Comparison of ENCODE assay signal across 22 cellular contexts in the genomic region with DNA sequence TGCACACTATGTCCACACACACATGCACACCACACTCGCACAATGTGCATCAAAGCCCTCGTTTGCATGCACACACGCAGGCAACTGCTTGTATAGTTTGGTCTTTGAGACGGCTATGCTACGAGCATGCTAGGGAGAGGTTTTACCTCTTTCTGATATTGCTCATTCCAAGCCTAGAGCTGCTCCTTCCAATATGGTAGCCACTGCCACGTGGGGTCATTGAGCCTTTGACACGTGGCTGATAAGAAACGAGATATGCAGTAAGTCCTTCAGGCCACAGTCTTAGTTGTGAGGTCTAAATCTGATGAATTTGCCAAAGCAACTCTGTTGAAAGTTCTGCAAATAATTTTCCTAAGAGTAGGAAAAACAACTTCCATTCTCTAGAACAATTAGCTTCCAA.
DNase-seq lines count a peak whose midpoint lies in the region; ATAC-seq, FAIRE-seq and TF ChIP-seq lines count a peak whose summit lies in the region.
"Had no signal": no experiment of that assay in that cellular context is flagged by ENCODE, and none has a peak within 500 bp of the region (broad histone marks: within the 10 kb centered on the region; RNA-seq: fewer than 3 reads in every experiment).

No MANE protein-coding gene starts in this region.

- in situ Hi-C loops in HepG2 (cut with HindIII; ENCODE audit: extremely low pct_ligation_motif_present, low pct_unique_long_range_greater_than_20kb): no loop called here

- H3K4me3 ChIP-seq in HepG2 (replicated peaks in 1 of 3; ENCODE audit: insufficient read depth in 1 of 3, low read depth in 2 of 3, low read length in 3 of 3): no peak overlapping the region
- H3K4me3 ChIP-seq in right lobe of liver: no peak overlapping the region
- no peak overlapping the region for H3K4me3 ChIP-seq in mesenchymal stem cell (ENCODE audit: insufficient read depth in 1 of 2, low read depth in 1 of 2, low read length in 2 of 2)
- no peak overlapping the region for H3K4me3 ChIP-seq in BE2C (ENCODE audit: low read depth, low read length)
- H3K4me3 ChIP-seq: BLaER1 treated with 17β-estradiol and CSF1 and Interleukin-3, amounts not matched to agents 10 nM and 100 nM had no signal

- no peak overlapping the region for H3K27ac ChIP-seq in HepG2 (ENCODE audit: extremely low read length, insufficient read depth, low read length)
- no peak overlapping the region for H3K27ac ChIP-seq in right lobe of liver
- H3K27ac ChIP-seq in H9 (ENCODE audit: insufficient read length, low read depth, low read length): no peak overlapping the region
- H3K27ac ChIP-seq in mesenchymal stem cell (ENCODE audit: low read length, poor library complexity, severe bottlenecking): no peak overlapping the region
- H3K27ac ChIP-seq: BLaER1 treated with 17β-estradiol and CSF1 and Interleukin-3, amounts not matched to agents 10 nM and 100 nM; C4-2B had no signal

- CTCF ChIA-PET in HepG2 (lab: Yijun Ruan, JAX; ENCODE audit: low intra/inter-chr PET ratio, low total read pairs): no interaction called here

- TF ChIP-seq CTCF in HepG2 (CRISPR knock-in tag; IDR thresholded peaks at IDR 0.05): no peak
- TF ChIP-seq CTCF in right lobe of liver (IDR thresholded peaks at IDR 0.05): no peak
- no peak for TF ChIP-seq CTCF in H9 (conservative IDR thresholded peaks at IDR 0.05)
- TF ChIP-seq CTCF in BE2C (IDR thresholded peaks at IDR 0.05; ENCODE audit: low read depth, low read length): no peak

- intact Hi-C loops in HepG2 (cut with micrococcal nuclease; ENCODE audit: unreplicated experiment): no loop called here
- intact Hi-C loops in right lobe of liver (cut with DNase I): no loop called here
- intact Hi-C loops in dendritic cell treated with granulocyte-macrophage colony-stimulating factor and Interleukin-4, amounts not matched to agents 40 ng/mL and 50 ng/mL, for 4 days (cut with micrococcal nuclease): loop anchor here (5.0 to 10.0 kb wide), 2 partner anchors 113 to 184 kb away; no protein-coding TSS in a partner anchor

- no peak for FAIRE-seq in HepG2 (lab: Jason Lieb, UNC)
- no peak for FAIRE-seq in GM12891 (lab: Jason Lieb, UNC)
- FAIRE-seq: A204.1, D721Med, GM18507, GM19239 had no signal

- BruUV-seq in HepG2 (replicated peaks; lab: Mats Ljungman, UMichigan): no TSS peak

- no peak for ATAC-seq in HepG2
- no peak for ATAC-seq in right lobe of liver
- ATAC-seq: CD8-positive, alpha-beta T cell had no signal

- H2BK12ac ChIP-seq in H9 (ENCODE audit: insufficient read length, low read depth, low read length): no peak overlapping the region
- no peak overlapping the region for H2BK12ac ChIP-seq in mesenchymal stem cell (ENCODE audit: low read length in 2 of 2)

- no peak overlapping the region for H3K27ac Mint-ChIP-seq in H9
- H3K27ac Mint-ChIP-seq in dendritic cell treated with granulocyte-macrophage colony-stimulating factor and Interleukin-4, amounts not matched to agents 40 ng/mL and 50 ng/mL, for 4 days: peak overlapping the region; percentile 90
- H3K27ac Mint-ChIP-seq: CD4-positive, alpha-beta T cell; CD8-positive, alpha-beta T cell had no signal

- H3K23ac ChIP-seq in H9 (ENCODE audit: insufficient read length, low read depth, low read length) (no peak overlapping the region), mesenchymal stem cell (ENCODE audit: low read length in 2 of 2) (no peak overlapping the region)

- no peak overlapping the region for H3T11ph ChIP-seq in H9 (ENCODE audit: low read length)

- POLR2A ChIA-PET in HepG2 (lab: Yijun Ruan, JAX): no interaction called here

- no peaks in the 10 kb centered on the region for H3K9me3 Mint-ChIP-seq in H9
- H3K9me3 Mint-ChIP-seq in dendritic cell treated with granulocyte-macrophage colony-stimulating factor and Interleukin-4, amounts not matched to agents 40 ng/mL and 50 ng/mL, for 4 days: no peaks in the 10 kb centered on the region
- H3K9me3 Mint-ChIP-seq: CD4-positive, alpha-beta T cell; CD8-positive, alpha-beta T cell had no signal

- H2BK5ac ChIP-seq in H9 (ENCODE audit: insufficient read length, low read length): no peak overlapping the region
- H2BK5ac ChIP-seq in mesenchymal stem cell (ENCODE audit: low read depth, low read length, poor library complexity, severe bottlenecking): no peak overlapping the region

- H3K4me2 ChIP-seq in HepG2 (ENCODE audit: low read depth, low read length) (no peak overlapping the region), H9 (ENCODE audit: insufficient read depth, insufficient read length, low read length) (no peak overlapping the region), mesenchymal stem cell (ENCODE audit: low read length, poor library complexity, severe bottlenecking) (no peak overlapping the region)

- H3K79me2 ChIP-seq in HepG2 (ENCODE audit: insufficient read depth, low read length) (no peaks in the 10 kb centered on the region), H9 (ENCODE audit: insufficient read depth, low read length) (no peaks in the 10 kb centered on the region)

- H4K8ac ChIP-seq in H9 (replicated peaks; ENCODE audit: insufficient read length, low read depth, low read length) (no peak overlapping the region), mesenchymal stem cell (ENCODE audit: low read length) (no peak overlapping the region)

- H2BK120ac ChIP-seq in H9 (ENCODE audit: low read depth, low read length, poor library complexity, severe bottlenecking) (no peak overlapping the region), mesenchymal stem cell (ENCODE audit: low read depth, low read length) (no peak overlapping the region)

- no peak for DNase-seq in HepG2 (ENCODE audit: low spot score)
- DNase-seq in right lobe of liver: no peak
- no peak for DNase-seq in H9
- no peak for DNase-seq in mesenchymal stem cell
- DNase-seq in GM12891 (ENCODE audit: insufficient read length, low spot score): no peak
- no peak for DNase-seq in BE2C
- no peak for DNase-seq in central memory CD4-positive, alpha-beta T cell
- DNase-seq: 8988T; ACHN; Caco-2; Calu3; CD4-positive, alpha-beta T cell; CD8-positive, alpha-beta T cell; DMS79 treated with DMSO at 0.1 percent for 48 hours; GF-D8 had no signal

- H3K18ac ChIP-seq in H9 (ENCODE audit: insufficient read length, low read depth, low read length): no peak overlapping the region
- H3K18ac ChIP-seq in mesenchymal stem cell (ENCODE audit: low read depth in 1 of 2, low read length in 2 of 2): no peak overlapping the region

- no peak for TF ChIP-seq RAD21 in HepG2 (CRISPR knock-in tag; IDR thresholded peaks at IDR 0.05)

- H2BK15ac ChIP-seq in H9 (ENCODE audit: low read depth, low read length): no peak overlapping the region
- no peak overlapping the region for H2BK15ac ChIP-seq in mesenchymal stem cell (ENCODE audit: low read depth, poor library complexity, severe bottlenecking)

- H3K9ac ChIP-seq in HepG2 (ENCODE audit: insufficient read depth, low read depth, low read length): no peak overlapping the region
- H3K9ac ChIP-seq in H9 (ENCODE audit: extremely low read depth, insufficient read length, low read length): no peak overlapping the region
- no peak overlapping the region for H3K9ac ChIP-seq in mesenchymal stem cell (ENCODE audit: low read length)
- H3K9ac ChIP-seq: BLaER1 treated with 17β-estradiol and CSF1 and Interleukin-3, amounts not matched to agents 10 nM and 100 nM had no signal

- no peaks in the 10 kb centered on the region for H3K9me3 ChIP-seq in HepG2 (ENCODE audit: low read length)
- H3K9me3 ChIP-seq in right lobe of liver: no peaks in the 10 kb centered on the region
- H3K9me3 ChIP-seq in H9 (ENCODE audit: control insufficient read depth, low read depth, low read length): no peaks in the 10 kb centered on the region
- H3K9me3 ChIP-seq in mesenchymal stem cell (ENCODE audit: control insufficient read depth, low read length): no peaks in the 10 kb centered on the region
- no peaks in the 10 kb centered on the region for H3K9me3 ChIP-seq in BE2C
- H3K9me3 ChIP-seq: Caco-2 had no signal

- H3K36me3 ChIP-seq in HepG2 (replicated peaks in 1 of 2; ENCODE audit: control insufficient read depth in 1 of 2, insufficient read depth in 2 of 2, low read length in 2 of 2) (no peaks in the 10 kb centered on the region), right lobe of liver (no peaks in the 10 kb centered on the region), mesenchymal stem cell (ENCODE audit: control insufficient read depth in 1 of 2, insufficient read depth in 2 of 2, low read depth in 1 of 2, low read length in 2 of 2) (no peaks in the 10 kb centered on the region), BE2C (no peaks in the 10 kb centered on the region)
- H3K36me3 ChIP-seq: BLaER1 treated with 17β-estradiol and CSF1 and Interleukin-3, amounts not matched to agents 10 nM and 100 nM had no signal

- no peak overlapping the region for H2AFZ ChIP-seq in HepG2 (ENCODE audit: low read length)
- H2AFZ ChIP-seq in H9 (ENCODE audit: low read length): no peak overlapping the region
- H2AFZ ChIP-seq in mesenchymal stem cell (ENCODE audit: low read depth, low read length): no peak overlapping the region

- H3K14ac ChIP-seq in H9 (ENCODE audit: insufficient read depth, low read length) (no peak overlapping the region), mesenchymal stem cell (ENCODE audit: low read length in 2 of 2) (no peak overlapping the region)

- H4K91ac ChIP-seq in H9 (ENCODE audit: insufficient read length, low read depth, low read length): no peak overlapping the region
- peak overlapping the region; percentile 30 for H4K91ac ChIP-seq in mesenchymal stem cell (ENCODE audit: low read length)

- no peaks in the 10 kb centered on the region for H3K23me2 ChIP-seq in H9 (ENCODE audit: insufficient read length, low read depth, low read length, poor library complexity, severe bottlenecking)

- no peaks in the 10 kb centered on the region for H3K4me1 ChIP-seq in HepG2 (ENCODE audit: insufficient read depth, low read length)
- H3K4me1 ChIP-seq in right lobe of liver: no peaks in the 10 kb centered on the region
- H3K4me1 ChIP-seq in H9 (ENCODE audit: insufficient read depth, low read length): peaks cover 2% of the 10 kb centered on the region; the same call in 1 of the 2 replicates
- peaks cover 3% of the 10 kb centered on the region for H3K4me1 ChIP-seq in mesenchymal stem cell (ENCODE audit: control insufficient read depth, insufficient read depth, low read depth, low read length)
- no peaks in the 10 kb centered on the region for H3K4me1 ChIP-seq in BE2C
- H3K4me1 ChIP-seq: Caco-2 had no signal

- no peak overlapping the region for H3K4ac ChIP-seq in H9 (ENCODE audit: low read depth, low read length)
- H3K4ac ChIP-seq in mesenchymal stem cell (ENCODE audit: low read depth in 1 of 2, low read length in 2 of 2): no peak overlapping the region

- H3K27me3 ChIP-seq in HepG2 (ENCODE audit: control insufficient read depth in 1 of 2, insufficient read depth in 2 of 2, low read length in 2 of 2) (peaks cover 1 to 8% of the 10 kb centered on the region in 2 experiments; a peak in 2 of 5 replicates), right lobe of liver (no peaks in the 10 kb centered on the region), H9 (ENCODE audit: insufficient read depth, low read length) (no peaks in the 10 kb centered on the region; the same call in 1 of the 2 replicates), mesenchymal stem cell (ENCODE audit: control insufficient read depth in 1 of 2, insufficient read depth in 1 of 2, low read length in 2 of 2) (no peaks in the 10 kb centered on the region), BE2C (no peaks in the 10 kb centered on the region)
- H3K27me3 ChIP-seq: BLaER1 treated with 17β-estradiol and CSF1 and Interleukin-3, amounts not matched to agents 10 nM and 100 nM had no signal

- no peaks in the 10 kb centered on the region for H3K36me3 Mint-ChIP-seq in H9 (ENCODE audit: insufficient read depth in 1 of 3, low read depth in 3 of 3)
- H3K36me3 Mint-ChIP-seq in dendritic cell treated with granulocyte-macrophage colony-stimulating factor and Interleukin-4, amounts not matched to agents 40 ng/mL and 50 ng/mL, for 4 days (ENCODE audit: low read depth): no peaks in the 10 kb centered on the region
- H3K36me3 Mint-ChIP-seq: CD8-positive, alpha-beta T cell had no signal

- no peaks in the 10 kb centered on the region; the same call in 1 of the 2 replicates for H3K27me3 Mint-ChIP-seq in H9 (ENCODE audit: low read depth)
- no peaks in the 10 kb centered on the region for H3K27me3 Mint-ChIP-seq in dendritic cell treated with granulocyte-macrophage colony-stimulating factor and Interleukin-4, amounts not matched to agents 40 ng/mL and 50 ng/mL, for 4 days
- H3K27me3 Mint-ChIP-seq: CD4-positive, alpha-beta T cell had no signal

- no peak overlapping the region for H2AK5ac ChIP-seq in H9 (ENCODE audit: insufficient read length, low read length)
- no peak overlapping the region for H2AK5ac ChIP-seq in mesenchymal stem cell (ENCODE audit: low read length, severe bottlenecking)

- H3K4me3 Mint-ChIP-seq in H9: no peak overlapping the region
- H3K4me3 Mint-ChIP-seq in dendritic cell treated with granulocyte-macrophage colony-stimulating factor and Interleukin-4, amounts not matched to agents 40 ng/mL and 50 ng/mL, for 4 days: no peak overlapping the region
- H3K4me3 Mint-ChIP-seq: CD4-positive, alpha-beta T cell; CD8-positive, alpha-beta T cell had no signal

- peaks cover 16% of the 10 kb centered on the region in 2 experiments for H3K4me1 Mint-ChIP-seq in H9
- peaks cover 51% of the 10 kb centered on the region for H3K4me1 Mint-ChIP-seq in dendritic cell treated with granulocyte-macrophage colony-stimulating factor and Interleukin-4, amounts not matched to agents 40 ng/mL and 50 ng/mL, for 4 days (ENCODE audit: low read depth)

- TF ChIP-seq POLR2A in HepG2 (IDR thresholded peaks at IDR 0.05; ENCODE audit: insufficient read depth in 1 of 2, low read depth in 2 of 2, low read length in 2 of 2): no peak
- no peak for TF ChIP-seq POLR2A in right lobe of liver (IDR thresholded peaks at IDR 0.05)
- TF ChIP-seq POLR2A in GM12891 (IDR thresholded peaks at IDR 0.05; ENCODE audit: low read depth, low read length): no peak

- no peak overlapping the region for H3K56ac ChIP-seq in H9 (ENCODE audit: insufficient read length, low read depth, low read length)

- no peak overlapping the region for H2BK20ac ChIP-seq in H9 (ENCODE audit: low read depth, low read length, poor library complexity, severe bottlenecking)

- no peak for TF ChIP-seq EP300 in HepG2 (IDR thresholded peaks at IDR 0.05; ENCODE audit: low read depth in 2 of 2, low read length in 2 of 2)
- no peak for TF ChIP-seq EP300 in HepG2 (CRISPR knock-in tag; IDR thresholded peaks at IDR 0.05; ENCODE audit: borderline replicate concordance)

- no peaks in the 10 kb centered on the region for H4K20me1 ChIP-seq in HepG2 (ENCODE audit: insufficient read depth, low read length)
- H4K20me1 ChIP-seq in H9 (ENCODE audit: control insufficient read depth, insufficient read depth, insufficient read length): no peaks in the 10 kb centered on the region
- H4K20me1 ChIP-seq: BLaER1 treated with 17β-estradiol and CSF1 and Interleukin-3, amounts not matched to agents 10 nM and 100 nM had no signal

- WGBS in HepG2 (ENCODE audit: low lambda C conversion rate): 17% methylated on average over 7 of the region's 8 CpGs
- WGBS in right lobe of liver (ENCODE audit: insufficient coverage, low coverage, low lambda C conversion rate, missing lambda C conversion rate): 55% methylated on average over 7 of the region's 8 CpGs
- WGBS in H9 (ENCODE audit: extremely low coverage, insufficient read length, low lambda C conversion rate): no CpG with 5 or more reads among the region's 8 CpGs
- 87% methylated on average over 8 of the region's 8 CpGs for WGBS in mesenchymal stem cell

- peak overlapping the region; percentile 7 for H4K5ac ChIP-seq in H9 (ENCODE audit: insufficient read length, low read depth, low read length)

- H3K79me1 ChIP-seq in H9 (ENCODE audit: insufficient read depth, low read depth, low read length, poor library complexity, severe bottlenecking): no peaks in the 10 kb centered on the region
- H3K79me1 ChIP-seq in mesenchymal stem cell (replicated peaks; ENCODE audit: low read length, poor library complexity, severe bottlenecking): no peaks in the 10 kb centered on the region
